Comparison of ENCODE assay signal across 2 cellular contexts in genomic region chr13:111372651-111373425, GRCh38.
TF ChIP-seq lines count a peak whose summit lies in the region.

No MANE protein-coding gene starts in this region.

TF ChIP-seq in GM23338, 12 proteins besides CTCF, POLR2A, EP300 and RAD21:
- TF ChIP-seq EZH2phosphoT487 (IDR thresholded peaks at IDR 0.05; ENCODE audit: unreplicated experiment), result no peak
- TF ChIP-seq, protein P1, sequence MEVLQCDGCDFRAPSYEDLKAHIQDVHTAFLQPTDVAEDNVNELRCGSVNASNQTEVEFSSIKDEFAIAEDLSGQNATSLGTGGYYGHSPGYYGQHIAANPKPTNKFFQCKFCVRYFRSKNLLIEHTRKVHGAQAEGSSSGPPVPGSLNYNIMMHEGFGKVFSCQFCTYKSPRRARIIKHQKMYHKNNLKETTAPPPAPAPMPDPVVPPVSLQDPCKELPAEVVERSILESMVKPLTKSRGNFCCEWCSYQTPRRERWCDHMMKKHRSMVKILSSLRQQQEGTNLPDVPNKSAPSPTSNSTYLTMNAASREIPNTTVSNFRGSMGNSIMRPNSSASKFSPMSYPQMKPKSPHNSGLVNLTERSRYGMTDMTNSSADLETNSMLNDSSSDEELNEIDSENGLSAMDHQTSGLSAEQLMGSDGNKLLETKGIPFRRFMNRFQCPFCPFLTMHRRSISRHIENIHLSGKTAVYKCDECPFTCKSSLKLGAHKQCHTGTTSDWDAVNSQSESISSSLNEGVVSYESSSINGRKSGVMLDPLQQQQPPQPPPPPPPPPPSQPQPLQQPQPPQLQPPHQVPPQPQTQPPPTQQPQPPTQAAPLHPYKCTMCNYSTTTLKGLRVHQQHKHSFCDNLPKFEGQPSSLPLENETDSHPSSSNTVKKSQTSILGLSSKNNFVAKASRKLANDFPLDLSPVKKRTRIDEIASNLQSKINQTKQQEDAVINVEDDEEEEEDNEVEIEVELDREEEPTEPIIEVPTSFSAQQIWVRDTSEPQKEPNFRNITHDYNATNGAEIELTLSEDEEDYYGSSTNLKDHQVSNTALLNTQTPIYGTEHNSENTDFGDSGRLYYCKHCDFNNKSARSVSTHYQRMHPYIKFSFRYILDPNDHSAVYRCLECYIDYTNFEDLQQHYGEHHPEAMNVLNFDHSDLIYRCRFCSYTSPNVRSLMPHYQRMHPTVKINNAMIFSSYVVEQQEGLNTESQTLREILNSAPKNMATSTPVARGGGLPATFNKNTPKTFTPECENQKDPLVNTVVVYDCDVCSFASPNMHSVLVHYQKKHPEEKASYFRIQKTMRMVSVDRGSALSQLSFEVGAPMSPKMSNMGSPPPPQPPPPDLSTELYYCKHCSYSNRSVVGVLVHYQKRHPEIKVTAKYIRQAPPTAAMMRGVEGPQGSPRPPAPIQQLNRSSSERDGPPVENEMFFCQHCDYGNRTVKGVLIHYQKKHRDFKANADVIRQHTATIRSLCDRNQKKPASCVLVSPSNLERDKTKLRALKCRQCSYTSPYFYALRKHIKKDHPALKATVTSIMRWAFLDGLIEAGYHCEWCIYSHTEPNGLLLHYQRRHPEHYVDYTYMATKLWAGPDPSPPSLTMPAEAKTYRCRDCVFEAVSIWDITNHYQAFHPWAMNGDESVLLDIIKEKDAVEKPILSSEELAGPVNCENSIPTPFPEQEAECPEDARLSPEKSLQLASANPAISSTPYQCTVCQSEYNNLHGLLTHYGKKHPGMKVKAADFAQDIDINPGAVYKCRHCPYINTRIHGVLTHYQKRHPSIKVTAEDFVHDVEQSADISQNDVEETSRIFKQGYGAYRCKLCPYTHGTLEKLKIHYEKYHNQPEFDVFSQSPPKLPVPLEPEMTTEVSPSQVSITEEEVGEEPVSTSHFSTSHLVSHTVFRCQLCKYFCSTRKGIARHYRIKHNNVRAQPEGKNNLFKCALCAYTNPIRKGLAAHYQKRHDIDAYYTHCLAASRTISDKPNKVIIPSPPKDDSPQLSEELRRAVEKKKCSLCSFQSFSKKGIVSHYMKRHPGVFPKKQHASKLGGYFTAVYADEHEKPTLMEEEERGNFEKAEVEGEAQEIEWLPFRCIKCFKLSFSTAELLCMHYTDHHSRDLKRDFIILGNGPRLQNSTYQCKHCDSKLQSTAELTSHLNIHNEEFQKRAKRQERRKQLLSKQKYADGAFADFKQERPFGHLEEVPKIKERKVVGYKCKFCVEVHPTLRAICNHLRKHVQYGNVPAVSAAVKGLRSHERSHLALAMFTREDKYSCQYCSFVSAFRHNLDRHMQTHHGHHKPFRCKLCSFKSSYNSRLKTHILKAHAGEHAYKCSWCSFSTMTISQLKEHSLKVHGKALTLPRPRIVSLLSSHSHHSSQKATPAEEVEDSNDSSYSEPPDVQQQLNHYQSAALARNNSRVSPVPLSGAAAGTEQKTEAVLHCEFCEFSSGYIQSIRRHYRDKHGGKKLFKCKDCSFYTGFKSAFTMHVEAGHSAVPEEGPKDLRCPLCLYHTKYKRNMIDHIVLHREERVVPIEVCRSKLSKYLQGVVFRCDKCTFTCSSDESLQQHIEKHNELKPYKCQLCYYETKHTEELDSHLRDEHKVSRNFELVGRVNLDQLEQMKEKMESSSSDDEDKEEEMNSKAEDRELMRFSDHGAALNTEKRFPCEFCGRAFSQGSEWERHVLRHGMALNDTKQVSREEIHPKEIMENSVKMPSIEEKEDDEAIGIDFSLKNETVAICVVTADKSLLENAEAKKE (CRISPR knock-in tag; IDR thresholded peaks at IDR 0.05), result no peak
- TF ChIP-seq POLR2AphosphoS5 (IDR thresholded peaks at IDR 0.05; ENCODE audit: low read depth), result no peak
- TF ChIP-seq CREB1 (CRISPR knock-in tag; IDR thresholded peaks at IDR 0.05; ENCODE audit: low read depth), result no peak
- TF ChIP-seq ZNF331 (CRISPR knock-in tag; IDR thresholded peaks at IDR 0.05; ENCODE audit: low read depth), result no peak
- TF ChIP-seq EZH2 (IDR thresholded peaks at IDR 0.05; ENCODE audit: low read depth, unreplicated experiment), result no peak
- no peak for TF ChIP-seq ZNF114 (CRISPR knock-in tag; IDR thresholded peaks at IDR 0.05)
- TF ChIP-seq NANOG (IDR thresholded peaks at IDR 0.05; ENCODE audit: borderline replicate concordance), result no peak
- TF ChIP-seq STAT1 (IDR thresholded peaks at IDR 0.05; ENCODE audit: unreplicated experiment), result no peak
- TF ChIP-seq JUNB (IDR thresholded peaks at IDR 0.05; ENCODE audit: unreplicated experiment), result no peak
- TF ChIP-seq REST (IDR thresholded peaks at IDR 0.05; ENCODE audit: unreplicated experiment), result no peak
- TF ChIP-seq ETS1 (IDR thresholded peaks at IDR 0.05), result no peak

TF ChIP-seq in H1, 55 proteins besides CTCF, POLR2A, EP300 and RAD21:
- TF ChIP-seq CEBPB (IDR thresholded peaks at IDR 0.05; ENCODE audit: low read depth, low read length), result no peak
- TF ChIP-seq CTBP2 (IDR thresholded peaks at IDR 0.05; ENCODE audit: borderline replicate concordance, insufficient read depth, insufficient read length, low read length), result no peak
- TF ChIP-seq SP4 (IDR thresholded peaks at IDR 0.05; ENCODE audit: low read length), result no peak
- no peak for TF ChIP-seq TAF1 (IDR thresholded peaks at IDR 0.05; ENCODE audit: low read depth, low read length)
- TF ChIP-seq ATF2 (IDR thresholded peaks at IDR 0.05; ENCODE audit: low read length), result no peak
- TF ChIP-seq, protein P2, sequence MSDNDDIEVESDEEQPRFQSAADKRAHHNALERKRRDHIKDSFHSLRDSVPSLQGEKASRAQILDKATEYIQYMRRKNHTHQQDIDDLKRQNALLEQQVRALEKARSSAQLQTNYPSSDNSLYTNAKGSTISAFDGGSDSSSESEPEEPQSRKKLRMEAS (IDR thresholded peaks at IDR 0.05), result no peak
- no peak for TF ChIP-seq RBBP5 (IDR thresholded peaks at IDR 0.05; ENCODE audit: borderline replicate concordance, low read depth, low read length)
